In the genomic region with DNA sequence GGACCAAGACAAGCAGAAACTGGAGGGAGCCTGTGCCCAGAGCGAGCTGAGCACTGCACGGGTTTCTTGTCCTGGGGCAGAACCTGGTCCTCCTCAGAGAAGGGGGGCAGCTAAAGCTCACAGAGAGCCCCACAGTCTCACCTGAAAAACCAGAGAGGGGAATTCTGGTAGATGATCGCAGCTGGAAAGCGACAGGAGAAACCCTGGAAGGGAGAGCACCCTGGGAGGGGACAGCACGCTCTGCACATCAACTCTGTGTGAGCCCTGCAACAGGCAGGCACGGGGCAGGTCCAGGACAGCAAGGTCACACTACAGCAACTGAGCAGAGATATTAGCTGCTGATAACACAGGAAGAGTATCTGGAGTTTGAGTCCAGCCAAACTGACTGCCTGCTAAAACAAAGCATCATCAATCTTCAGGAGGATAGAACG, we compare ENCODE assay signal across 1 cellular context.
TF ChIP-seq lines count a peak whose summit lies in the region.

No MANE protein-coding gene starts in this region.

TF ChIP-seq in liver, 16 proteins besides CTCF, POLR2A, EP300 and RAD21 (continued from another document):
- TF ChIP-seq EGR1 (IDR thresholded peaks at IDR 0.05; ENCODE audit: low read depth in 2 of 2) (no peak), RXRA (IDR thresholded peaks at IDR 0.05) (peak; percentile 15 to 36), SP1 (IDR thresholded peaks at IDR 0.05) (peak; percentile 11), HNF4A (conservative IDR thresholded peaks at IDR 0.05) (peak; percentile 24 to 27), NR2F2 (IDR thresholded peaks at IDR 0.05) (no peak), YY1 (IDR thresholded peaks at IDR 0.05) (no peak), ATF3 (IDR thresholded peaks at IDR 0.05) (no peak), GABPA (IDR thresholded peaks at IDR 0.05 in 1 of 2, conservative IDR thresholded peaks at IDR 0.05 in 1 of 2) (no peak), FOXA2 (IDR thresholded peaks at IDR 0.05) (no peak), FOXA1 (IDR thresholded peaks at IDR 0.05) (no peak)
